In genomic region chr4:1082215-1083182, GRCh38 we compare ENCODE assay signal across 8 cellular contexts. TPM values are rescaled to one million over a fixed set of nuclear protein-coding genes. Genes with fewer than 3 reads are reported as not detected.
DNase-seq lines count a peak whose midpoint lies in the region; ATAC-seq lines count a peak whose summit lies in the region.

No MANE protein-coding gene starts in this region.

- H3K36me3 ChIP-seq in naive thymus-derived CD4-positive, alpha-beta T cell (ENCODE audit: control insufficient read depth in 2 of 3, insufficient read depth in 3 of 3, low read length in 3 of 3), result no peaks in the 10 kb centered on the region

- CTCF ChIA-PET in naive thymus-derived CD4-positive, alpha-beta T cell (lab: Charles Lee), result no interaction called here
- CTCF ChIA-PET in activated naive CD4-positive, alpha-beta T cell treated with anti-CD3 and anti-CD28 coated beads for 36 hours (lab: Charles Lee), result no interaction called here

- intact Hi-C loops in naive thymus-derived CD4-positive, alpha-beta T cell (cut with micrococcal nuclease), result no loop called here
- intact Hi-C loops in activated naive CD4-positive, alpha-beta T cell treated with anti-CD3 and anti-CD28 coated beads for 36 hours (cut with micrococcal nuclease), result no loop called here

- POLR2A ChIA-PET in naive thymus-derived CD4-positive, alpha-beta T cell (lab: Charles Lee), result no interaction called here

- H3K27ac ChIP-seq in naive thymus-derived CD4-positive, alpha-beta T cell (ENCODE audit: low read depth, low read length), result no peak overlapping the region

- peaks cover 0 to 4% (median 0%) of the 10 kb centered on the region in 5 donors for H3K36me3 Mint-ChIP-seq in naive thymus-derived CD4-positive, alpha-beta T cell
- no peaks in the 10 kb centered on the region for H3K36me3 Mint-ChIP-seq in activated naive CD4-positive, alpha-beta T cell treated with anti-CD3 and anti-CD28 coated beads for 36 hours (ENCODE audit: low read depth)

- H3K9me3 Mint-ChIP-seq in naive thymus-derived CD4-positive, alpha-beta T cell, result peaks cover 0 to 3% (median 0%) of the 10 kb centered on the region in 11 donors
- H3K9me3 Mint-ChIP-seq in activated naive CD4-positive, alpha-beta T cell treated with anti-CD3 and anti-CD28 coated beads for 36 hours, result no peaks in the 10 kb centered on the region

- no peak overlapping the region for H3K27ac Mint-ChIP-seq in naive thymus-derived CD4-positive, alpha-beta T cell
- no peak overlapping the region for H3K27ac Mint-ChIP-seq in activated naive CD4-positive, alpha-beta T cell treated with anti-CD3 and anti-CD28 coated beads for 36 hours

- DNase-seq in DMS53 treated with DMSO at 0.1 percent for 48 hours (lab: John Stamatoyannopoulos, UW; ENCODE audit: unreplicated experiment), result peak; percentile 87
- peak; percentile 14 for DNase-seq in NCI-H345 treated with DMSO at 0.1 percent for 48 hours (lab: John Stamatoyannopoulos, UW; ENCODE audit: unreplicated experiment)
- peak; percentile 11 for DNase-seq in dermis blood vessel endothelial cell
- DNase-seq in naive thymus-derived CD4-positive, alpha-beta T cell, result no peak
- no peak for DNase-seq in NCI-H1436 (lab: John Stamatoyannopoulos, UW)
- no peak for DNase-seq in activated naive CD4-positive, alpha-beta T cell treated with anti-CD3 and anti-CD28 coated beads for 36 hours
- no peak for DNase-seq in GF-D8 (lab: John Stamatoyannopoulos, UW)

- no peaks in the 10 kb centered on the region for H3K9me3 ChIP-seq in naive thymus-derived CD4-positive, alpha-beta T cell (ENCODE audit: control insufficient read depth in 2 of 3, low read length in 3 of 3)

- no peak overlapping the region for H3K4me3 ChIP-seq in naive thymus-derived CD4-positive, alpha-beta T cell (ENCODE audit: low read length)

- H3K27me3 ChIP-seq in naive thymus-derived CD4-positive, alpha-beta T cell (ENCODE audit: control insufficient read depth in 2 of 2, insufficient read depth in 2 of 2, low read length in 2 of 2), result no peaks in the 10 kb centered on the region

- no peak overlapping the region for H3K4me3 Mint-ChIP-seq in naive thymus-derived CD4-positive, alpha-beta T cell
- no peak overlapping the region for H3K4me3 Mint-ChIP-seq in activated naive CD4-positive, alpha-beta T cell treated with anti-CD3 and anti-CD28 coated beads for 36 hours

- peak; percentile 78 for ATAC-seq in naive thymus-derived CD4-positive, alpha-beta T cell
- ATAC-seq in HG03460 (IDR thresholded peaks at IDR 0.05; ENCODE audit: unreplicated experiment), result no peak

- peaks cover 3 to 35% (median 21%) of the 10 kb centered on the region in 5 donors for H3K27me3 Mint-ChIP-seq in naive thymus-derived CD4-positive, alpha-beta T cell
- peaks cover 19% of the 10 kb centered on the region for H3K27me3 Mint-ChIP-seq in activated naive CD4-positive, alpha-beta T cell treated with anti-CD3 and anti-CD28 coated beads for 36 hours (ENCODE audit: low read depth)

- no peaks in the 10 kb centered on the region for H3K4me1 ChIP-seq in naive thymus-derived CD4-positive, alpha-beta T cell (ENCODE audit: control insufficient read depth in 2 of 2, insufficient read depth in 2 of 2, low read length in 2 of 2)

- H3K4me1 Mint-ChIP-seq in naive thymus-derived CD4-positive, alpha-beta T cell, result peaks cover 0 to 7% (median 0%) of the 10 kb centered on the region in 7 donors
- H3K4me1 Mint-ChIP-seq in activated naive CD4-positive, alpha-beta T cell treated with anti-CD3 and anti-CD28 coated beads for 36 hours (ENCODE audit: low read depth), result no peaks in the 10 kb centered on the region

RNA-seq across cellular contexts. Expression of gene RNF212, which starts 30.9 kb away (rescaled TPM):
- 0.85 and 1.1 TPM in 2 replicates for total RNA-seq in dermis blood vessel endothelial cell
- 1 to 10 TPM; 1.8 to 4.1 (median 2.4) TPM for total RNA-seq in naive thymus-derived CD4-positive, alpha-beta T cell
- 1 to 10 TPM; 5.8 to 6.7 TPM for polyA plus RNA-seq in naive thymus-derived CD4-positive, alpha-beta T cell
- 1 to 10 TPM in 1 of 2 experiments, under 1 TPM in 1; 0.98 to 2.2 TPM for total RNA-seq in activated naive CD4-positive, alpha-beta T cell treated with anti-CD3 and anti-CD28 coated beads for 36 hours

Comparison
In these comparisons a context has a peak if more than half of its experiments do, and no peak if none do; other contexts are left out.
1. DNase-seq: peak in DMS53 treated with DMSO at 0.1 percent for 48 hours (single experiment), NCI-H345 treated with DMSO at 0.1 percent for 48 hours (single experiment) and dermis blood vessel endothelial cell (single experiment); none in naive thymus-derived CD4-positive, alpha-beta T cell (0 of 9), NCI-H1436 (single experiment), activated naive CD4-positive, alpha-beta T cell treated with anti-CD3 and anti-CD28 coated beads for 36 hours (single experiment) and GF-D8 (single experiment).